ENCODE assay signal across 11 cellular contexts in genomic region chr17:4901108-4901647, GRCh38. TPM values are rescaled to one million over a fixed set of nuclear protein-coding genes. Genes with fewer than 3 reads are reported as not detected.
DNase-seq lines count a peak whose midpoint lies in the region; ATAC-seq, FAIRE-seq and TF ChIP-seq lines count a peak whose summit lies in the region.
"Had no signal": no experiment of that assay in that cellular context is flagged by ENCODE, and none has a peak within 500 bp of the region (broad histone marks: within the 10 kb centered on the region; RNA-seq: fewer than 3 reads in every experiment).

No MANE protein-coding gene starts in this region.

- H3K4me3 Mint-ChIP-seq in CD8-positive, alpha-beta memory T cell: peak overlapping the region; percentile 82 to 94 (median 89)

- peaks cover 0 to 7% of the 10 kb centered on the region in 2 donors for H3K27me3 Mint-ChIP-seq in CD8-positive, alpha-beta memory T cell

- H3K36me3 Mint-ChIP-seq in CD8-positive, alpha-beta memory T cell: peaks cover 0 to 18% (median 0%) of the 10 kb centered on the region in 3 donors

- FAIRE-seq in urothelium cell line (lab: Jason Lieb, UNC): no peak
- FAIRE-seq: colon had no signal

- H3K4me2 ChIP-seq in OCI-LY7 (ENCODE audit: low read length): peak overlapping the region; percentile 40

- H3K27ac Mint-ChIP-seq in CD8-positive, alpha-beta memory T cell: peak overlapping the region; percentile 61 to 99 (median 91)

- no peak overlapping the region for H3K27ac ChIP-seq in CD8-positive, alpha-beta memory T cell (ENCODE audit: low read depth, low read length)
- H3K27ac ChIP-seq in OCI-LY7 (ENCODE audit: low read depth, low read length, poor library complexity, severe bottlenecking) (no peak overlapping the region), duodenal mucosa (ENCODE audit: low read depth, low read length) (no peak overlapping the region)
- H3K27ac ChIP-seq: GM23248 had no signal

- peak overlapping the region; percentile 83 for H3K4me3 ChIP-seq in CD8-positive, alpha-beta memory T cell (ENCODE audit: low read length)
- H3K4me3 ChIP-seq in OCI-LY7 (ENCODE audit: low read depth, low read length, poor library complexity, severe bottlenecking) (peak overlapping the region; percentile 43), duodenal mucosa (ENCODE audit: low read depth in 1 of 2, low read length in 2 of 2) (peak overlapping the region; percentile 35 to 85)

- DNase-seq in CD8-positive, alpha-beta memory T cell: no peak
- DNase-seq in OCI-LY7 (ENCODE audit: low spot score) (no peak), sciatic nerve (ENCODE audit: low spot score) (peak; percentile 66), DMS53 (lab: John Stamatoyannopoulos, UW) (no peak), urothelium cell line (ENCODE audit: low spot score) (no peak)
- no peak for DNase-seq in effector CD4-positive, alpha-beta T cell
- DNase-seq: GM23248, NCI-H524 treated with DMSO at 0.1 percent for 48 hours had no signal

- H3K4me1 ChIP-seq in CD8-positive, alpha-beta memory T cell (ENCODE audit: insufficient read depth, low read length): peaks cover 45% of the 10 kb centered on the region
- H3K4me1 ChIP-seq in OCI-LY7 (ENCODE audit: insufficient read depth, low read length, poor library complexity, severe bottlenecking): peaks cover 9% of the 10 kb centered on the region
- peaks cover 17 to 42% of the 10 kb centered on the region in 2 donors for H3K4me1 ChIP-seq in duodenal mucosa (ENCODE audit: control insufficient read depth in 1 of 2, insufficient read depth in 2 of 2, low read length in 2 of 2)

- BruUV-seq in OCI-LY7 (replicated peaks; lab: Mats Ljungman, UMichigan): no TSS peak

- no peaks in the 10 kb centered on the region for H4K20me1 ChIP-seq in OCI-LY7 (ENCODE audit: insufficient read depth, low read length)

- peak; percentile 0 for ATAC-seq in sciatic nerve
- ATAC-seq in GM21825 (IDR thresholded peaks at IDR 0.05; ENCODE audit: unreplicated experiment): no peak

- no peaks in the 10 kb centered on the region for H3K9me2 ChIP-seq in OCI-LY7 (ENCODE audit: insufficient read depth, low read length)

- no peaks in the 10 kb centered on the region for H3K9me3 Mint-ChIP-seq in CD8-positive, alpha-beta memory T cell

- CTCF ChIA-PET in CD8-positive, alpha-beta memory T cell (lab: Charles Lee): interaction anchor here (1.2 to 2.3 kb wide), 6 partner anchors 9 to 191 kb away, joined by 3 to 11 read pairs (median 4); partner anchors contain the start of genes ARRB2, RNF167, SLC25A11 and SPAG7
- CTCF ChIA-PET in OCI-LY7 (lab: Charles Lee; ENCODE audit: unreplicated experiment): no interaction called here

- intact Hi-C loops in OCI-LY7 (cut with micrococcal nuclease; ENCODE audit: unreplicated experiment) (loop anchor here (5.0 to 10.0 kb wide), 2 partner anchors 266 to 334 kb away; no protein-coding TSS in a partner anchor), sciatic nerve (cut with DNase I) (no loop called here)

- H3K4me1 Mint-ChIP-seq in CD8-positive, alpha-beta memory T cell: peaks cover 28 to 58% (median 38%) of the 10 kb centered on the region in 3 donors

- no peak overlapping the region for H2AFZ ChIP-seq in OCI-LY7 (ENCODE audit: low read length)
- H2AFZ ChIP-seq: GM23248 had no signal

- TF ChIP-seq CTCF in OCI-LY7 (conservative IDR thresholded peaks at IDR 0.05; ENCODE audit: low read length): no peak

- no peaks in the 10 kb centered on the region for H3K9me3 ChIP-seq in CD8-positive, alpha-beta memory T cell (ENCODE audit: low read length)
- H3K9me3 ChIP-seq in OCI-LY7 (ENCODE audit: low read length) (no peaks in the 10 kb centered on the region), duodenal mucosa (ENCODE audit: control insufficient read depth in 1 of 2, low read length in 2 of 2) (no peaks in the 10 kb centered on the region)

- H3K27me3 ChIP-seq in CD8-positive, alpha-beta memory T cell (ENCODE audit: insufficient read depth, low read length, poor library complexity, severe bottlenecking): no peaks in the 10 kb centered on the region
- H3K27me3 ChIP-seq in duodenal mucosa (ENCODE audit: control insufficient read depth in 1 of 2, insufficient read depth in 2 of 2, low read length in 2 of 2): peaks cover 10 to 13% of the 10 kb centered on the region in 2 donors

- H3K79me2 ChIP-seq in OCI-LY7 (ENCODE audit: insufficient read depth, low read depth, low read length): no peaks in the 10 kb centered on the region

- POLR2A ChIA-PET in CD8-positive, alpha-beta memory T cell (lab: Charles Lee): interaction anchor here (1.1 to 2.7 kb wide), 3 partner anchors 46 to 191 kb away, joined by 3 to 19 read pairs (median 4); partner anchors contain the start of genes ARRB2 and SPAG7
- POLR2A ChIA-PET in OCI-LY7 (lab: Charles Lee): no interaction called here

- peak overlapping the region in 1 of 2 donors; percentile 31 for H3K9ac ChIP-seq in duodenal mucosa (ENCODE audit: low read depth in 1 of 2, low read length in 2 of 2)
- H3K9ac ChIP-seq: GM23248 had no signal

- peaks cover 8% of the 10 kb centered on the region for H3K36me3 ChIP-seq in CD8-positive, alpha-beta memory T cell (ENCODE audit: insufficient read depth, low read length)
- H3K36me3 ChIP-seq in OCI-LY7 (ENCODE audit: insufficient read depth, low read length): peaks cover 11% of the 10 kb centered on the region; the same call in 1 of the 2 replicates
- peaks cover 7 to 9% of the 10 kb centered on the region in 2 donors for H3K36me3 ChIP-seq in duodenal mucosa (ENCODE audit: control insufficient read depth in 1 of 2, insufficient read depth in 2 of 2, low read length in 2 of 2)

RNA-seq across cellular contexts. Expression of gene CHRNE, which starts 1.7 kb away (rescaled TPM):
- total RNA-seq in CD8-positive, alpha-beta memory T cell: under 1 TPM; 0.37 to 0.38 TPM
- 0.23 TPM for polyA plus RNA-seq in CD8-positive, alpha-beta memory T cell
- 0.32 and 0.59 TPM in 2 replicates for total RNA-seq in OCI-LY7 (2014; rRNA removed; shearing (Covaris generic))
- total RNA-seq in OCI-LY7 (2022): 0.27 and 0.68 TPM in 2 replicates
- total RNA-seq in sciatic nerve: 2.3 TPM

RNA-seq across cellular contexts. Expression of gene C17orf107, which starts 1.8 kb away (rescaled TPM):
- total RNA-seq in CD8-positive, alpha-beta memory T cell: 1 to 10 TPM; 2.2 to 2.3 TPM
- 2.0 TPM for polyA plus RNA-seq in CD8-positive, alpha-beta memory T cell
- total RNA-seq in OCI-LY7 (2014; rRNA removed; shearing (Covaris generic)): 0.18 and 0.79 TPM in 2 replicates
- total RNA-seq in OCI-LY7 (2022) (0.76 and 1.1 TPM in 2 replicates), sciatic nerve (2.4 TPM)

RNA-seq across cellular contexts. Expression of gene GP1BA, which starts 30.9 kb away (rescaled TPM):
- not detected for total RNA-seq in CD8-positive, alpha-beta memory T cell
- polyA plus RNA-seq in CD8-positive, alpha-beta memory T cell: not detected
- not detected in 2 replicates for total RNA-seq in OCI-LY7 (2014; rRNA removed; shearing (Covaris generic))
- total RNA-seq in OCI-LY7 (2022): not detected in 2 replicates
- total RNA-seq in sciatic nerve: not detected
- total RNA-seq: GM23248 had no signal

RNA-seq across cellular contexts. Expression of gene SLC25A11, which starts 38.7 kb away (rescaled TPM):
- total RNA-seq in CD8-positive, alpha-beta memory T cell: 100 to 1,000 TPM in 1 of 2 experiments, 10 to 100 TPM in 1; 90.0 to 101 TPM
- polyA plus RNA-seq in CD8-positive, alpha-beta memory T cell: 85.1 TPM
- 59.6 and 80.6 TPM in 2 replicates for total RNA-seq in OCI-LY7 (2014; rRNA removed; shearing (Covaris generic))
- total RNA-seq in OCI-LY7 (2022) (66.8 and 68.2 TPM in 2 replicates), sciatic nerve (28.3 TPM)

RNA-seq across cellular contexts. Expression of gene RNF167, which starts 38.9 kb away (rescaled TPM):
- 100 to 1,000 TPM; 187 to 192 TPM for total RNA-seq in CD8-positive, alpha-beta memory T cell
- polyA plus RNA-seq in CD8-positive, alpha-beta memory T cell: 69.0 TPM
- 31.4 and 46.5 TPM in 2 replicates for total RNA-seq in OCI-LY7 (2014; rRNA removed; shearing (Covaris generic))
- total RNA-seq in OCI-LY7 (2022): 120 and 124 TPM in 2 replicates
- total RNA-seq in sciatic nerve: 76.5 TPM
